Comparison of ENCODE assay signal across 9 cellular contexts in genomic region chr10:58952747-58953466, GRCh38.
DNase-seq lines count a peak whose midpoint lies in the region; ATAC-seq, FAIRE-seq and TF ChIP-seq lines count a peak whose summit lies in the region.
"Had no signal": no experiment of that assay in that cellular context is flagged by ENCODE, and none has a peak within 500 bp of the region (broad histone marks: within the 10 kb centered on the region; RNA-seq: fewer than 3 reads in every experiment).

No MANE protein-coding gene starts in this region.

- H3K4me1 ChIP-seq in H1 (replicated peaks in 1 of 4; ENCODE audit: control insufficient read depth in 3 of 4, insufficient read depth in 4 of 4, low read length in 3 of 4) = no peaks in the 10 kb centered on the region

- H3K14ac ChIP-seq in H1 (ENCODE audit: insufficient read length) = no peak overlapping the region

- peaks cover 0 to 1% (median 0%) of the 10 kb centered on the region in 3 donors for H3K27me3 Mint-ChIP-seq in CD14-positive monocyte (ENCODE audit: low read depth in 3 of 3)
- H3K27me3 Mint-ChIP-seq in activated T-cell treated with anti-CD3 and anti-CD28 coated beads, Interleukin-2, amount 50 U/mL, for 24 hours = no peaks in the 10 kb centered on the region

- no peak overlapping the region for H2BK15ac ChIP-seq in H1 (ENCODE audit: low read length)

- H4K20me1 ChIP-seq in H1 (replicated peaks in 1 of 2; ENCODE audit: control insufficient read depth in 1 of 2, insufficient read depth in 2 of 2, low read length in 2 of 2) = no peaks in the 10 kb centered on the region

- no peaks in the 10 kb centered on the region for H3K79me2 ChIP-seq in H1 (ENCODE audit: control insufficient read depth in 1 of 2, insufficient read depth in 2 of 2, low read length in 2 of 2)

- H3K4me3 Mint-ChIP-seq in CD14-positive monocyte = no peak overlapping the region
- no peak overlapping the region for H3K4me3 Mint-ChIP-seq in activated T-cell treated with anti-CD3 and anti-CD28 coated beads, Interleukin-2, amount 50 U/mL, for 24 hours
- H3K4me3 Mint-ChIP-seq: T-helper 1 cell treated with Interleukin-12 subunit alpha and Interleukin-12 subunit beta and Interleukin-4 antibody, amounts not matched to agents 30 μg/mL and 1 μg/mL, for 36 hours had no signal

- H3K27ac ChIP-seq in H1 (ENCODE audit: low read depth, low read length) = no peak overlapping the region

- no peaks in the 10 kb centered on the region for H3K36me3 ChIP-seq in H1 (ENCODE audit: control insufficient read depth in 2 of 4, insufficient read depth in 4 of 4, low read length in 3 of 4)

- H4K8ac ChIP-seq in H1 (ENCODE audit: extremely low read depth, insufficient read depth, low read length) = no peak overlapping the region

- no peak overlapping the region for H2BK5ac ChIP-seq in H1 (ENCODE audit: low read depth, low read length)

- no peaks in the 10 kb centered on the region for H3K9me3 ChIP-seq in H1 (ENCODE audit: insufficient read depth in 2 of 2, low read depth in 1 of 2, low read length in 1 of 2)

- H2BK120ac ChIP-seq in H1 (replicated peaks; ENCODE audit: low read depth, low read length) = no peak overlapping the region

- no peaks in the 10 kb centered on the region for H3K36me3 Mint-ChIP-seq in CD14-positive monocyte
- no peaks in the 10 kb centered on the region for H3K36me3 Mint-ChIP-seq in activated T-cell treated with anti-CD3 and anti-CD28 coated beads, Interleukin-2, amount 50 U/mL, for 24 hours (ENCODE audit: low read depth)

- DNase-seq in CD14-positive monocyte (ENCODE audit: low spot score) (no peak), NCI-H82 (lab: John Stamatoyannopoulos, UW) (peak; percentile 67), H1 (ENCODE audit: low read depth in 1 of 2, low spot score in 2 of 2) (peak in 1 of 2 experiments; percentile 69), midbrain (lab: John Stamatoyannopoulos, UW) (peak; percentile 71), 8988T (no peak)
- DNase-seq in activated T-cell treated with anti-CD3 and anti-CD28 coated beads, Interleukin-2, amount 50 U/mL, for 24 hours = no peak

- no peaks in the 10 kb centered on the region for H3K23me2 ChIP-seq in H1 (ENCODE audit: low read depth, low read length)

- POLR2A ChIA-PET in H1 (lab: Charles Lee; ENCODE audit: partially characterized antibody) = no interaction called here

- H3K4me2 ChIP-seq in H1 (ENCODE audit: insufficient read depth in 1 of 2, low read depth in 2 of 2, low read length in 2 of 2) = no peak overlapping the region

- H2BK20ac ChIP-seq in H1 (ENCODE audit: low read length) = no peak overlapping the region

- TF ChIP-seq CTCF in CD14-positive monocyte (IDR thresholded peaks at IDR 0.05) (peak; percentile 79), H1 (IDR thresholded peaks at IDR 0.05; ENCODE audit: control extremely low read depth in 1 of 3, insufficient read depth in 1 of 3, low read depth in 1 of 3, low read length in 3 of 3) (peak in 2 of 3 experiments; percentile 56 to 69; a peak in 3 of 4 replicates)

- no peak overlapping the region for H3K4ac ChIP-seq in H1 (replicated peaks; ENCODE audit: insufficient read length, low read depth, low read length)

- intact Hi-C loops in CD14-positive monocyte (cut with micrococcal nuclease) = no loop called here

- ATAC-seq in GM18861 (IDR thresholded peaks at IDR 0.05; ENCODE audit: unreplicated experiment) (peak; percentile 74), HG03060 (IDR thresholded peaks at IDR 0.05; ENCODE audit: low read depth, unreplicated experiment) (peak; percentile 69)

- no peak overlapping the region for H3K27ac Mint-ChIP-seq in CD14-positive monocyte
- H3K27ac Mint-ChIP-seq in activated T-cell treated with anti-CD3 and anti-CD28 coated beads, Interleukin-2, amount 50 U/mL, for 24 hours = no peak overlapping the region
- H3K27ac Mint-ChIP-seq: T-helper 1 cell treated with Interleukin-12 subunit alpha and Interleukin-12 subunit beta and Interleukin-4 antibody, amounts not matched to agents 30 μg/mL and 1 μg/mL, for 36 hours had no signal

- FAIRE-seq in H1 (lab: Jason Lieb, UNC) = no peak

- no peak overlapping the region for H4K91ac ChIP-seq in H1 (replicated peaks; ENCODE audit: insufficient read length, low read length)

- no peak overlapping the region for H3K18ac ChIP-seq in H1 (ENCODE audit: extremely low read depth, low read length)

- CTCF ChIA-PET in H1 (lab: Charles Lee; ENCODE audit: partially characterized antibody) = interaction anchor here (0.6 to 4.3 kb wide), 56 partner anchors 9 to 670 kb away, joined by 3 to 25 read pairs (median 4); no protein-coding TSS in a partner anchor

- TF ChIP-seq RAD21 in H1 (IDR thresholded peaks at IDR 0.05 in 1 of 2, conservative IDR thresholded peaks at IDR 0.05 in 1 of 2; ENCODE audit: low read depth in 2 of 2, low read length in 2 of 2) = peak; percentile 89 to 91

- 11% methylated on average over 3 of the region's 3 CpGs; no CpG with 5 or more reads in 1 of the 2 experiments for WGBS in H1 (ENCODE audit: extremely low coverage in 1 of 2, insufficient coverage in 1 of 2, insufficient read length in 1 of 2, insufficient replicate concordance in 2 of 2, low coverage in 1 of 2, low lambda C conversion rate in 2 of 2, missing lambda C conversion rate in 1 of 2), 2 experiments

- no peak for TF ChIP-seq POLR2A in H1 (IDR thresholded peaks at IDR 0.05; ENCODE audit: control extremely low read depth in 1 of 2, low read depth in 2 of 2, low read length in 2 of 2)

- H3K4me1 Mint-ChIP-seq in CD14-positive monocyte = no peaks in the 10 kb centered on the region
- no peaks in the 10 kb centered on the region for H3K4me1 Mint-ChIP-seq in activated T-cell treated with anti-CD3 and anti-CD28 coated beads, Interleukin-2, amount 50 U/mL, for 24 hours (ENCODE audit: low read depth)

- no peak overlapping the region for H2BK12ac ChIP-seq in H1 (ENCODE audit: low read depth, low read length)

- H2AFZ ChIP-seq in H1 (ENCODE audit: low read length) = no peak overlapping the region

- no peak overlapping the region for H4K5ac ChIP-seq in H1 (ENCODE audit: insufficient read length, low read depth, low read length)

- no peak overlapping the region for H3K56ac ChIP-seq in H1 (replicated peaks; ENCODE audit: insufficient read length, low read depth, low read length)

- H3K4me3 ChIP-seq in H1 (ENCODE audit: extremely low read depth in 1 of 4, insufficient read depth in 2 of 4, low read depth in 3 of 4, low read length in 4 of 4) = no peak overlapping the region

- no peaks in the 10 kb centered on the region for H3K9me3 Mint-ChIP-seq in CD14-positive monocyte
- H3K9me3 Mint-ChIP-seq in activated T-cell treated with anti-CD3 and anti-CD28 coated beads, Interleukin-2, amount 50 U/mL, for 24 hours = no peaks in the 10 kb centered on the region
- H3K9me3 Mint-ChIP-seq: T-helper 1 cell treated with Interleukin-12 subunit alpha and Interleukin-12 subunit beta and Interleukin-4 antibody, amounts not matched to agents 30 μg/mL and 1 μg/mL, for 36 hours had no signal

- H3K79me1 ChIP-seq in H1 (ENCODE audit: low read depth, low read length) = no peaks in the 10 kb centered on the region

- no peak overlapping the region for H3K23ac ChIP-seq in H1 (ENCODE audit: insufficient read length)

- H2AK5ac ChIP-seq in H1 (ENCODE audit: low read depth, low read length) = no peak overlapping the region

- no peak overlapping the region for H3K9ac ChIP-seq in H1 (replicated peaks in 1 of 4; ENCODE audit: extremely low read depth in 1 of 4, low read depth in 3 of 4, low read length in 3 of 4)

- no peak for TF ChIP-seq EP300 in H1 (IDR thresholded peaks at IDR 0.05; ENCODE audit: borderline replicate concordance in 1 of 2, low read depth in 2 of 2, low read length in 2 of 2)

- H3K27me3 ChIP-seq in H1 (replicated peaks in 1 of 4; ENCODE audit: control insufficient read depth in 3 of 4, extremely low read depth in 1 of 4, insufficient read depth in 3 of 4, low read length in 3 of 4) = no peaks in the 10 kb centered on the region

TF ChIP-seq in H1, 55 proteins besides CTCF, POLR2A, EP300 and RAD21:
- no peak for TF ChIP-seq TEAD4 (IDR thresholded peaks at IDR 0.05; ENCODE audit: low read depth, low read length)
- no peak for TF ChIP-seq CBX8 (IDR thresholded peaks at IDR 0.05; ENCODE audit: borderline replicate concordance, low read depth, low read length)
- no peak for TF ChIP-seq POU5F1 (IDR thresholded peaks at IDR 0.05; ENCODE audit: low read depth, low read length)

Comparison
In these comparisons a context has a peak if more than half of its experiments do, and no peak if none do; other contexts are left out.
1. DNase-seq: peak in NCI-H82 (single experiment) and midbrain (single experiment); none in CD14-positive monocyte (single experiment), 8988T (single experiment) and activated T-cell treated with anti-CD3 and anti-CD28 coated beads, Interleukin-2, amount 50 U/mL, for 24 hours (single experiment).